ENCODE assay signal across 8 cellular contexts in the genomic region with DNA sequence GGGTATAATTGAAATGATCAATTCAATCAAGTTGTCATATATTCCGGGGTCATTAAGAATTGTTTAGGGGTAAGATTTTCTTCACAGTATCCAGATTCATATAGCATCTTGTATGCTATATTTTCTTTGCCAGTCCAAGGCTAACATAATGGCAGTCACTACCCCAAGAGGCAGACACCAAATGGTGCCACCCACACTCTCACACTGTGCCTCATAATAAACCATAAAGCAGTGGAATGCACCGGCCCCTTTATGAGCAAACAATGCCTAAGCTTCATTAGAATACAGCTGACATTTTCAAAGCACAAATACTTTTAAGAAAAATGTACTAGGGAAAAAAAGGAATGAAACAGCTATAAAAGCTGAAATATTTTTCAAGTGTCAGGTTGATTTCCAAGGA.
DNase-seq lines count a peak whose midpoint lies in the region; ATAC-seq, FAIRE-seq and TF ChIP-seq lines count a peak whose summit lies in the region.

No MANE protein-coding gene starts in this region.

- no peak overlapping the region for H3K27ac ChIP-seq in ACC112 (ENCODE audit: low read depth, low read length)
- H3K27ac ChIP-seq in thoracic aorta = no peak overlapping the region

- no peaks in the 10 kb centered on the region for H3K27me3 Mint-ChIP-seq in memory B cell

- H3K4me1 Mint-ChIP-seq in memory B cell = peaks cover 16% of the 10 kb centered on the region

- H3K79me2 ChIP-seq in ACC112 (ENCODE audit: control insufficient read depth, insufficient read depth, low read length, unreplicated experiment) = peaks cover 5% of the 10 kb centered on the region

- FAIRE-seq in bronchial epithelial cell (lab: Jason Lieb, UNC) = no peak

- H3K27ac Mint-ChIP-seq in memory B cell = peak overlapping the region; percentile 92

- peak; percentile 47 for ATAC-seq in HG03139 (IDR thresholded peaks at IDR 0.05; ENCODE audit: unreplicated experiment)
- ATAC-seq in memory B cell (ENCODE audit: low read depth) = peak; percentile 58
- no peak for ATAC-seq in thoracic aorta (ENCODE audit: insufficient number of reproducible peaks, low FRiP score, low read depth)

- H3K4me1 ChIP-seq in ACC112 (ENCODE audit: control insufficient read depth, insufficient read depth, low read length, unreplicated experiment) = peaks cover 7% of the 10 kb centered on the region
- peaks cover 13 to 17% of the 10 kb centered on the region in 2 donors for H3K4me1 ChIP-seq in thoracic aorta (ENCODE audit: control insufficient read depth in 1 of 2, low read depth in 2 of 2)

- peak; percentile 66 for DNase-seq in OCI-M1 (lab: John Stamatoyannopoulos, UW)
- DNase-seq in bronchial epithelial cell (ENCODE audit: low read depth) = peak; percentile 75
- DNase-seq in memory B cell (ENCODE audit: low spot score in 2 of 2) = no peak
- no peak for DNase-seq in thoracic aorta (ENCODE audit: low spot score)
- DNase-seq in central memory CD4-positive, alpha-beta T cell = no peak

- H3K9me3 Mint-ChIP-seq in memory B cell = peaks cover 3% of the 10 kb centered on the region

- H3K27me3 ChIP-seq in ACC112 (ENCODE audit: insufficient read depth, low read length) (no peaks in the 10 kb centered on the region), bronchial epithelial cell (ENCODE audit: control insufficient read depth, insufficient read depth, low read length) (no peaks in the 10 kb centered on the region), thoracic aorta (replicated peaks; ENCODE audit: insufficient read depth) (no peaks in the 10 kb centered on the region)

- no peak for TF ChIP-seq CTCF in bronchial epithelial cell (IDR thresholded peaks at IDR 0.05; ENCODE audit: insufficient read depth, low read length, severe bottlenecking)
- TF ChIP-seq CTCF in thoracic aorta (IDR thresholded peaks at IDR 0.05) = no peak

- H3K4me3 Mint-ChIP-seq in memory B cell = peak overlapping the region; percentile 74

- H2AFZ ChIP-seq in ACC112 (ENCODE audit: low read length, unreplicated experiment) = peak overlapping the region; percentile 83

- H3K4me3 ChIP-seq in ACC112 (ENCODE audit: low read depth, low read length) (peak overlapping the region; percentile 86), GM08714 (ENCODE audit: low read length) (peak overlapping the region; percentile 86), bronchial epithelial cell (ENCODE audit: low read depth, low read length) (peak overlapping the region; percentile 47), thoracic aorta (peak overlapping the region; percentile 77)

- peaks cover 5% of the 10 kb centered on the region for H3K36me3 Mint-ChIP-seq in memory B cell

- H3K9me3 ChIP-seq in thoracic aorta = no peaks in the 10 kb centered on the region

- H3K36me3 ChIP-seq in ACC112 (ENCODE audit: insufficient read depth, low read length) (no peaks in the 10 kb centered on the region; the same call in 1 of the 2 replicates), bronchial epithelial cell (ENCODE audit: control insufficient read depth, insufficient read depth, low read length) (no peaks in the 10 kb centered on the region), thoracic aorta (no peaks in the 10 kb centered on the region)

Comparison
In these comparisons a context has a peak if more than half of its experiments do, and no peak if none do; other contexts are left out.
1. DNase-seq: peak in OCI-M1 (single experiment) and bronchial epithelial cell (single experiment); none in memory B cell (0 of 2), thoracic aorta (single experiment) and central memory CD4-positive, alpha-beta T cell (single experiment).
2. Peak in every context shown above with its lines, with median percentiles within 50 percentile points of each other: H3K4me3 ChIP-seq.